ENCODE assay signal across 15 cellular contexts in genomic region chr14:102539544-102540309, GRCh38. TPM values are rescaled to one million over a fixed set of nuclear protein-coding genes. Genes with fewer than 3 reads are reported as not detected.
DNase-seq lines count a peak whose midpoint lies in the region; ATAC-seq and TF ChIP-seq lines count a peak whose summit lies in the region.
"Had no signal": no experiment of that assay in that cellular context is flagged by ENCODE, and none has a peak within 500 bp of the region (broad histone marks: within the 10 kb centered on the region; RNA-seq: fewer than 3 reads in every experiment).

No MANE protein-coding gene starts in this region.

- intact Hi-C loops in ovary (cut with DNase I) = no loop called here
- intact Hi-C loops in CD4-positive, alpha-beta memory T cell (cut with micrococcal nuclease) = no loop called here

- H3K9me3 Mint-ChIP-seq in CD4-positive, alpha-beta memory T cell = no peaks in the 10 kb centered on the region

- WGBS in ovary, 3 donors = 38 to 46% (median 43%) methylated on average over 16 to 17 of the region's 17 CpGs

- CTCF ChIA-PET in CD4-positive, alpha-beta memory T cell (lab: Charles Lee; ENCODE audit: partially characterized antibody) = no interaction called here

- H3K4me3 ChIP-seq in cardiac fibroblast (replicated peaks in 1 of 2; ENCODE audit: low read depth in 2 of 2, low read length in 2 of 2) (no peak overlapping the region), ovary (no peak overlapping the region)
- H3K4me3 ChIP-seq in CD4-positive, alpha-beta memory T cell (ENCODE audit: low read length in 2 of 2) = no peak overlapping the region
- H3K4me3 ChIP-seq: suprapubic skin had no signal

- DNase-seq in NCI-H510A (lab: John Stamatoyannopoulos, UW) = peak; percentile 38
- DNase-seq in NCI-H510A treated with DMSO at 0.1 percent for 48 hours (lab: John Stamatoyannopoulos, UW) = no peak
- peak; percentile 85 for DNase-seq in NCI-H345 treated with DMSO at 0.1 percent for 48 hours (lab: John Stamatoyannopoulos, UW; ENCODE audit: unreplicated experiment)
- peak; percentile 68 to 97 for DNase-seq in cardiac fibroblast (ENCODE audit: low read depth in 2 of 2)
- DNase-seq in ovary = peak; percentile 41 to 79 (median 64)
- no peak for DNase-seq in NCI-H128 (lab: John Stamatoyannopoulos, UW; ENCODE audit: unreplicated experiment)
- DNase-seq in CD4-positive, alpha-beta memory T cell = no peak
- DNase-seq: 8988T, HCEC 1CT, left colon, NCI-H146, occipital lobe had no signal

- peaks cover 7% of the 10 kb centered on the region in 2 donors for H3K27me3 Mint-ChIP-seq in CD4-positive, alpha-beta memory T cell

- ATAC-seq in HG03469 (IDR thresholded peaks at IDR 0.05; ENCODE audit: unreplicated experiment) = no peak
- ATAC-seq: left colon had no signal

- no peaks in the 10 kb centered on the region for H3K36me3 Mint-ChIP-seq in CD4-positive, alpha-beta memory T cell

- H3K27me3 ChIP-seq in ovary = no peaks in the 10 kb centered on the region
- peaks cover 4% of the 10 kb centered on the region for H3K27me3 ChIP-seq in CD4-positive, alpha-beta memory T cell (ENCODE audit: insufficient read depth, low read length)

- no peak overlapping the region for H3K4me3 Mint-ChIP-seq in CD4-positive, alpha-beta memory T cell

- no peak for TF ChIP-seq EP300 in ovary (IDR thresholded peaks at IDR 0.05)

- peaks cover 10% of the 10 kb centered on the region for H3K4me1 ChIP-seq in ovary (ENCODE audit: insufficient read depth)
- peaks cover under 1% of the 10 kb centered on the region for H3K4me1 ChIP-seq in CD4-positive, alpha-beta memory T cell (ENCODE audit: insufficient read depth, low read length)

- TF ChIP-seq POLR2A in ovary (IDR thresholded peaks at IDR 0.05) = no peak

- no peaks in the 10 kb centered on the region for H3K36me3 ChIP-seq in ovary
- H3K36me3 ChIP-seq in CD4-positive, alpha-beta memory T cell (ENCODE audit: insufficient read depth, low read length) = no peaks in the 10 kb centered on the region
- H3K36me3 ChIP-seq: suprapubic skin had no signal

- H3K27ac Mint-ChIP-seq in CD4-positive, alpha-beta memory T cell = no peak overlapping the region

- H3K4me1 Mint-ChIP-seq in CD4-positive, alpha-beta memory T cell = peaks cover 0 to 4% (median 2%) of the 10 kb centered on the region in 4 donors

- H3K27ac ChIP-seq in ovary = no peak overlapping the region
- no peak overlapping the region for H3K27ac ChIP-seq in CD4-positive, alpha-beta memory T cell (ENCODE audit: low read depth, low read length)
- H3K27ac ChIP-seq: epithelial cell of prostate, suprapubic skin had no signal

- TF ChIP-seq CTCF in cardiac fibroblast (IDR thresholded peaks at IDR 0.05; ENCODE audit: low read depth, low read length) (no peak), ovary (IDR thresholded peaks at IDR 0.05) (no peak)

- no peaks in the 10 kb centered on the region for H3K9me3 ChIP-seq in ovary
- no peaks in the 10 kb centered on the region for H3K9me3 ChIP-seq in CD4-positive, alpha-beta memory T cell (ENCODE audit: control insufficient read depth in 1 of 2, low read length in 2 of 2)
- H3K9me3 ChIP-seq: suprapubic skin had no signal

- POLR2A ChIA-PET in CD4-positive, alpha-beta memory T cell (lab: Charles Lee; ENCODE audit: partially characterized antibody) = no interaction called here

RNA-seq across cellular contexts. Expression of gene ANKRD9, which starts 30.2 kb away (rescaled TPM):
- 10 to 100 TPM; 13.7 to 48.1 (median 20.9) TPM for total RNA-seq in ovary
- 1 to 10 TPM; 2.2 to 6.7 TPM for polyA plus RNA-seq in ovary
- 1 to 10 TPM; 1.8 to 2.5 TPM for total RNA-seq in CD4-positive, alpha-beta memory T cell
- under 1 TPM in 1 of 2 donors, not detected in 1; 0.69 TPM for polyA plus RNA-seq in CD4-positive, alpha-beta memory T cell

RNA-seq across cellular contexts. Expression of gene RCOR1, which starts 52.7 kb away (rescaled TPM):
- 10 to 100 TPM in 6 of 7 donors, 1 to 10 TPM in 1; 8.1 to 22.3 (median 18.6) TPM for total RNA-seq in ovary
- polyA plus RNA-seq in ovary = 10 to 100 TPM in 1 of 2 donors, 1 to 10 TPM in 1; 7.2 to 17.2 TPM
- 10 to 100 TPM; 19.4 to 21.5 TPM for total RNA-seq in CD4-positive, alpha-beta memory T cell
- 1 to 10 TPM in 1 of 2 donors, under 1 TPM in 1; 0.09 to 1.1 TPM for polyA plus RNA-seq in CD4-positive, alpha-beta memory T cell

Comparison
In these comparisons a context has a peak if more than half of its experiments do, and no peak if none do; other contexts are left out.
1. DNase-seq: peak in NCI-H510A (single experiment), NCI-H345 treated with DMSO at 0.1 percent for 48 hours (single experiment), cardiac fibroblast (2 of 2) and ovary (5 of 5); none in NCI-H510A treated with DMSO at 0.1 percent for 48 hours (single experiment), NCI-H128 (single experiment) and CD4-positive, alpha-beta memory T cell (0 of 5).
2. RNA of gene ANKRD9, which starts 30.2 kb away (total RNA-seq): 13.7 to 48.1 TPM in ovary; 1.8 to 2.5 TPM in CD4-positive, alpha-beta memory T cell; every median in the first group is over 4 times any median in the second.